Comparison of ENCODE assay signal across 8 cellular contexts in genomic region chr9:2087500-2088313, GRCh38.
DNase-seq lines count a peak whose midpoint lies in the region; ATAC-seq, FAIRE-seq and TF ChIP-seq lines count a peak whose summit lies in the region.

No MANE protein-coding gene starts in this region.

- BruUV-seq in Calu3 (replicated peaks; lab: Mats Ljungman, UMichigan), result no TSS peak

- WGBS in adrenal gland, 4 donors, result 78 to 80% (median 79%) methylated on average over 6 of the region's 6 CpGs
- 72 to 77% methylated on average over 6 of the region's 6 CpGs for WGBS in upper lobe of left lung, 2 donors

- peak; percentile 25 for TF ChIP-seq CTCF in Calu3 (IDR thresholded peaks at IDR 0.05; ENCODE audit: unreplicated experiment)
- TF ChIP-seq CTCF in adrenal gland (IDR thresholded peaks at IDR 0.05), result peak; percentile 58 to 66 (median 63)
- peak; percentile 39 to 66 (median 65) for TF ChIP-seq CTCF in keratinocyte (optimal IDR thresholded peaks at IDR 0.05 in 1 of 3, IDR thresholded peaks at IDR 0.05 in 1 of 3, conservative IDR thresholded peaks at IDR 0.05 in 1 of 3; ENCODE audit: extremely low read depth in 1 of 3, insufficient read depth in 2 of 3, low read length in 3 of 3)
- TF ChIP-seq CTCF in upper lobe of left lung (IDR thresholded peaks at IDR 0.05), result peak; percentile 59 to 71 (median 64)

- H3K27ac ChIP-seq in adrenal gland (no peak overlapping the region), keratinocyte (ENCODE audit: control insufficient read depth, insufficient read depth, low read length) (no peak overlapping the region), upper lobe of left lung (no peak overlapping the region)

- H3K9me3 ChIP-seq in adrenal gland (replicated peaks in 1 of 3) (no peaks in the 10 kb centered on the region), keratinocyte (ENCODE audit: control insufficient read depth, low read depth, low read length) (no peaks in the 10 kb centered on the region), upper lobe of left lung (no peaks in the 10 kb centered on the region)

- dilution Hi-C loops in keratinocyte (cut with MboI; ENCODE audit: extremely low pct_ligation_motif_present, low sequenced_read_pairs), result no loop called here

- no peak for TF ChIP-seq POLR2A in adrenal gland (IDR thresholded peaks at IDR 0.05)
- no peak for TF ChIP-seq POLR2A in upper lobe of left lung (IDR thresholded peaks at IDR 0.05)

- ATAC-seq in GM18858 (IDR thresholded peaks at IDR 0.05; ENCODE audit: unreplicated experiment), result peak; percentile 50
- ATAC-seq in HG02981 (IDR thresholded peaks at IDR 0.05; ENCODE audit: unreplicated experiment), result peak; percentile 84
- ATAC-seq in upper lobe of left lung (ENCODE audit: low FRiP score in 2 of 2), result peak in 1 of 2 donors; percentile 61

- no peaks in the 10 kb centered on the region for H4K20me1 ChIP-seq in keratinocyte (ENCODE audit: control insufficient read depth, extremely low read depth, insufficient read depth, low read length)

- H3K4me3 ChIP-seq in adrenal gland (no peak overlapping the region), keratinocyte (ENCODE audit: control insufficient read depth in 2 of 3, extremely low read depth in 1 of 3, insufficient read depth in 2 of 3, low read depth in 1 of 3, low read length in 3 of 3) (no peak overlapping the region), upper lobe of left lung (no peak overlapping the region)

- H3K4me2 ChIP-seq in keratinocyte (ENCODE audit: control insufficient read depth, extremely low read depth, insufficient read depth, low read depth, low read length), result no peak overlapping the region

- H3K36me3 Mint-ChIP-seq in Calu3 (ENCODE audit: insufficient read depth, unreplicated experiment), result no peaks in the 10 kb centered on the region

- H3K79me2 ChIP-seq in keratinocyte (ENCODE audit: control insufficient read depth, insufficient read depth, low read length), result no peaks in the 10 kb centered on the region

- no peak overlapping the region for H3K27ac Mint-ChIP-seq in Calu3 (ENCODE audit: unreplicated experiment)

- no peak for DNase-seq in Calu3
- DNase-seq in NCI-H226, result peak; percentile 4
- peak in 1 of 7 donors; percentile 5 for DNase-seq in adrenal gland
- peak; percentile 19 for DNase-seq in keratinocyte (ENCODE audit: low read depth, low spot score)
- DNase-seq in upper lobe of left lung, result no peak
- DNase-seq in retina, result no peak

- peaks cover 0 to 49% of the 10 kb centered on the region in 2 donors for H3K36me3 ChIP-seq in adrenal gland (replicated peaks in 1 of 2)
- H3K36me3 ChIP-seq in keratinocyte (ENCODE audit: control insufficient read depth in 2 of 2, extremely low read depth in 1 of 2, insufficient read depth in 2 of 2, low read length in 2 of 2), result peaks cover 2 to 17% of the 10 kb centered on the region in 2 experiments
- H3K36me3 ChIP-seq in upper lobe of left lung, result peaks cover 23 to 89% (median 38%) of the 10 kb centered on the region in 4 donors

- no peak overlapping the region for H3K4me3 Mint-ChIP-seq in Calu3 (ENCODE audit: low read depth, unreplicated experiment)

- intact Hi-C loops in Calu3 (cut with micrococcal nuclease; ENCODE audit: unreplicated experiment), result no loop called here
- intact Hi-C loops in adrenal gland (cut with DNase I), result no loop called here

- no peak for TF ChIP-seq EP300 in upper lobe of left lung (IDR thresholded peaks at IDR 0.05)

- H3K27me3 Mint-ChIP-seq in Calu3 (ENCODE audit: unreplicated experiment), result no peaks in the 10 kb centered on the region

- H3K4me1 ChIP-seq in adrenal gland (replicated peaks in 1 of 2) (no peaks in the 10 kb centered on the region), keratinocyte (ENCODE audit: control insufficient read depth, extremely low read depth, insufficient read depth, low read length) (no peaks in the 10 kb centered on the region), upper lobe of left lung (no peaks in the 10 kb centered on the region)

- H3K9me3 Mint-ChIP-seq in Calu3 (ENCODE audit: low read depth, unreplicated experiment), result no peaks in the 10 kb centered on the region

- no peaks in the 10 kb centered on the region for H3K4me1 Mint-ChIP-seq in Calu3 (ENCODE audit: low read depth, unreplicated experiment)

- H3K27me3 ChIP-seq in adrenal gland (no peaks in the 10 kb centered on the region), keratinocyte (ENCODE audit: control insufficient read depth, extremely low read depth, insufficient read depth, low read length) (no peaks in the 10 kb centered on the region), upper lobe of left lung (no peaks in the 10 kb centered on the region)

- H2AFZ ChIP-seq in keratinocyte (ENCODE audit: control insufficient read depth, low read length), result no peak overlapping the region

- FAIRE-seq in keratinocyte (lab: Jason Lieb, UNC), result peak; percentile 5

- no peak overlapping the region for H3K9ac ChIP-seq in keratinocyte (ENCODE audit: control insufficient read depth, extremely low read depth, insufficient read depth, low read length)

- no peaks in the 10 kb centered on the region for H3K9me1 ChIP-seq in keratinocyte (ENCODE audit: control insufficient read depth, extremely low read depth, insufficient read depth, low read length)

- CTCF ChIA-PET in Calu3 (lab: Charles Lee), result no interaction called here

Comparison
In these comparisons a context has a peak if more than half of its experiments do, and no peak if none do; other contexts are left out.
1. DNase-seq: peak in NCI-H226 (single experiment) and keratinocyte (single experiment); none in Calu3 (single experiment), upper lobe of left lung (0 of 2) and retina (single experiment).
2. Peak in every context shown above with its lines, with median percentiles within 50 percentile points of each other: CTCF ChIP-seq.